10 cellular contexts compared by ENCODE assay signal in the genomic region with DNA sequence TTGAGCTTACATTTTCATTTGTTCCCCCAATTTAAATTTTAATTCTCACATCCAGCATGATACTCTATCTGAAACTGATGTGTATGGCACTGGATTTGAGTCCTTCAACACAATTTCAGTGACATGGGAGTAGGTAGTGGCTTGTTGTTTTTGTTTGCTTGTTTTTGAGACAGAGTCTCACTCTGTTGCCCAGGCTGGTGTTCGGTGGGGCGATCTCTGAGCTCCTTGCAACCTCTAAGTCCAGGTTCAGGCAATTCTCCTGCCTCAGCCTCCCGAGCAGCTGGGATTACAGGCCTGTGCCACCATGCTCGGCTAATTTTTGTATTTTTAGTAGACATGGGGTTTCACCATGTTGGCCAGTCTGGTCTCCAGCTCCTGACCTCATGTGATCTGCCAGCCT. TPM values are rescaled to one million over a fixed set of nuclear protein-coding genes. Genes with fewer than 3 reads are reported as not detected.
DNase-seq lines count a peak whose midpoint lies in the region; ATAC-seq, FAIRE-seq and TF ChIP-seq lines count a peak whose summit lies in the region.
"Not testable (repeated sequence)": the region's sequence is repeated elsewhere in the genome, so short reads cannot be mapped to it uniquely, and the experiment has no call there.
"Had no signal": no experiment of that assay in that cellular context is flagged by ENCODE, and none has a peak within 500 bp of the region (broad histone marks: within the 10 kb centered on the region; RNA-seq: fewer than 3 reads in every experiment).

No MANE protein-coding gene starts in this region.

- BruUV-seq in HepG2 (replicated peaks; lab: Mats Ljungman, UMichigan): not testable (repeated sequence)

- H3K9ac ChIP-seq in SU-DHL-6 (ENCODE audit: low read length) (peak overlapping the region; percentile 82), HepG2 (ENCODE audit: insufficient read depth, low read depth, low read length) (peak overlapping the region; percentile 96), subcutaneous abdominal adipose tissue (ENCODE audit: low read length in 5 of 5) (peak overlapping the region; percentile 25 to 98 (median 93))
- H3K9ac ChIP-seq in endocrine pancreas (ENCODE audit: control insufficient read depth, insufficient read depth, low read length): not testable (repeated sequence)

- H3K27me3 ChIP-seq in BE2C; HL-60 (ENCODE audit: insufficient read depth, poor library complexity, severe bottlenecking); SU-DHL-6 (ENCODE audit: low read length); endocrine pancreas (ENCODE audit: control insufficient read depth, insufficient read depth, low read length); HepG2 (ENCODE audit: control insufficient read depth in 1 of 2, insufficient read depth in 2 of 2, low read length in 2 of 2); neutrophil; subcutaneous abdominal adipose tissue (ENCODE audit: control insufficient read depth in 5 of 5, insufficient read depth in 4 of 5, low read length in 5 of 5): not testable (repeated sequence)

- DNase-seq in BE2C; HL-60 (ENCODE audit: low read depth in 1 of 2, low spot score in 1 of 2); activated naive CD8-positive, alpha-beta T cell treated with anti-CD3 and anti-CD28 coated beads for 36 hours; HepG2 (ENCODE audit: low spot score): not testable (repeated sequence)

- H3K9me3 Mint-ChIP-seq in activated naive CD8-positive, alpha-beta T cell treated with anti-CD3 and anti-CD28 coated beads for 36 hours: not testable (repeated sequence)

- H3K9me2 ChIP-seq in SU-DHL-6 (replicated peaks; ENCODE audit: insufficient read depth, low read length): not testable (repeated sequence)

- peak overlapping the region; percentile 89 for H3K27ac Mint-ChIP-seq in activated naive CD8-positive, alpha-beta T cell treated with anti-CD3 and anti-CD28 coated beads for 36 hours

- H3K79me2 ChIP-seq in SU-DHL-6 (ENCODE audit: insufficient read depth, low read length) (peaks cover 41% of the 10 kb centered on the region), HepG2 (ENCODE audit: insufficient read depth, low read length) (peaks cover 34% of the 10 kb centered on the region)

- TF ChIP-seq POLR2A in HepG2 (IDR thresholded peaks at IDR 0.05; ENCODE audit: insufficient read depth in 1 of 2, low read depth in 2 of 2, low read length in 2 of 2): not testable (repeated sequence)

- 59% methylated on average over 4 of the region's 4 CpGs for WGBS in HepG2 (ENCODE audit: low lambda C conversion rate)

- not testable (repeated sequence) for FAIRE-seq in HepG2 (lab: Jason Lieb, UNC)

- not testable (repeated sequence) for H4K20me1 ChIP-seq in SU-DHL-6 (ENCODE audit: low read depth, low read length); HepG2 (ENCODE audit: insufficient read depth, low read length)

- H3K4me3 Mint-ChIP-seq in activated naive CD8-positive, alpha-beta T cell treated with anti-CD3 and anti-CD28 coated beads for 36 hours: peak overlapping the region; percentile 79

- H3K4me2 ChIP-seq in SU-DHL-6 (ENCODE audit: low read depth, low read length, poor library complexity, severe bottlenecking) (peak overlapping the region; percentile 89), HepG2 (ENCODE audit: low read depth, low read length) (peak overlapping the region; percentile 99)

- not testable (repeated sequence) for H3K27me3 Mint-ChIP-seq in activated naive CD8-positive, alpha-beta T cell treated with anti-CD3 and anti-CD28 coated beads for 36 hours

- peaks cover 21% of the 10 kb centered on the region for H3K36me3 Mint-ChIP-seq in activated naive CD8-positive, alpha-beta T cell treated with anti-CD3 and anti-CD28 coated beads for 36 hours

- not testable (repeated sequence) for H3K9me3 ChIP-seq in BE2C; SU-DHL-6 (ENCODE audit: insufficient read depth, low read length); endocrine pancreas (ENCODE audit: control insufficient read depth, low read length); HepG2 (ENCODE audit: low read length); neutrophil; subcutaneous abdominal adipose tissue (ENCODE audit: control insufficient read depth in 5 of 5, low read length in 5 of 5)

- H2AFZ ChIP-seq in SU-DHL-6 (ENCODE audit: low read depth, low read length, severe bottlenecking): peak overlapping the region; percentile 89
- H2AFZ ChIP-seq in HepG2 (ENCODE audit: low read length): peak overlapping the region; percentile 90

- TF ChIP-seq CTCF in BE2C (IDR thresholded peaks at IDR 0.05; ENCODE audit: low read depth, low read length); HL-60 (IDR thresholded peaks at IDR 0.05; ENCODE audit: insufficient read depth, low read length); SU-DHL-6 (IDR thresholded peaks at IDR 0.05; ENCODE audit: insufficient read depth, low read length, poor library complexity, severe bottlenecking); HepG2 (CRISPR knock-in tag; IDR thresholded peaks at IDR 0.05); neutrophil (IDR thresholded peaks at IDR 0.05): not testable (repeated sequence)

- in situ Hi-C loops in HepG2 (cut with HindIII; ENCODE audit: extremely low pct_ligation_motif_present, low pct_unique_long_range_greater_than_20kb): not testable (repeated sequence)

- H3K36me3 ChIP-seq in BE2C (peaks cover 13% of the 10 kb centered on the region), subcutaneous abdominal adipose tissue (ENCODE audit: control insufficient read depth in 5 of 5, insufficient read depth in 5 of 5, low read length in 5 of 5) (peaks cover 0 to 13% (median 2%) of the 10 kb centered on the region in 5 donors)
- not testable (repeated sequence) for H3K36me3 ChIP-seq in SU-DHL-6 (ENCODE audit: low read length); endocrine pancreas (ENCODE audit: control insufficient read depth, insufficient read depth, low read length); HepG2 (replicated peaks in 1 of 2; ENCODE audit: control insufficient read depth in 1 of 2, insufficient read depth in 2 of 2, low read length in 2 of 2); neutrophil

- TF ChIP-seq EP300 in HepG2 (IDR thresholded peaks at IDR 0.05; ENCODE audit: low read depth in 2 of 2, low read length in 2 of 2); HepG2 (CRISPR knock-in tag; IDR thresholded peaks at IDR 0.05; ENCODE audit: borderline replicate concordance): not testable (repeated sequence)

- H3K27ac ChIP-seq in HL-60 (replicated peaks) (peak overlapping the region; percentile 93), SU-DHL-6 (ENCODE audit: low read depth, low read length) (peak overlapping the region; percentile 76), HepG2 (ENCODE audit: extremely low read length, insufficient read depth, low read length) (peak overlapping the region; percentile 91), neutrophil (peak overlapping the region; percentile 89), subcutaneous abdominal adipose tissue (ENCODE audit: low read depth, low read length) (peak overlapping the region; percentile 98)

- TF ChIP-seq RAD21 in HepG2 (CRISPR knock-in tag; IDR thresholded peaks at IDR 0.05): not testable (repeated sequence)

- intact Hi-C loops in HepG2 (cut with micrococcal nuclease; ENCODE audit: unreplicated experiment): loop anchor here (2.0 kb wide), 1 partner anchor 48 kb away; no protein-coding TSS in a partner anchor

- POLR2A ChIA-PET in HepG2 (lab: Yijun Ruan, JAX): interaction anchor here (1.1 to 6.5 kb wide), 7 partner anchors 9 to 83 kb away, joined by 3 to 97 read pairs (median 6); a partner anchor contains a TSS

- H3K4me3 ChIP-seq in BE2C (ENCODE audit: low read depth, low read length) (peak overlapping the region; percentile 89), endocrine pancreas (ENCODE audit: control insufficient read depth, insufficient read depth, low read length) (peak overlapping the region; percentile 80), HepG2 (replicated peaks in 1 of 3; ENCODE audit: insufficient read depth in 1 of 3, low read depth in 2 of 3, low read length in 3 of 3) (peak overlapping the region; percentile 87 to 92 (median 88); a peak in 4 of 6 replicates), subcutaneous abdominal adipose tissue (ENCODE audit: low read depth in 1 of 5, low read length in 5 of 5) (peak overlapping the region in 3 of 5 donors; percentile 60 to 89 (median 84))
- not testable (repeated sequence) for H3K4me3 ChIP-seq in HL-60 (replicated peaks; ENCODE audit: insufficient read depth, low read length); SU-DHL-6 (ENCODE audit: insufficient read depth, low read length, poor library complexity, severe bottlenecking); neutrophil (ENCODE audit: low read depth in 1 of 2, low read length in 1 of 2)

- not testable (repeated sequence) for H3K4me1 ChIP-seq in BE2C; endocrine pancreas (ENCODE audit: control insufficient read depth, insufficient read depth, low read length)
- H3K4me1 ChIP-seq in HepG2 (ENCODE audit: insufficient read depth, low read length) (peaks cover 40% of the 10 kb centered on the region), neutrophil (ENCODE audit: control insufficient read depth in 1 of 2, insufficient read depth in 1 of 2, low read depth in 1 of 2, low read length in 1 of 2) (peaks cover 22% of the 10 kb centered on the region in 2 experiments), subcutaneous abdominal adipose tissue (ENCODE audit: control insufficient read depth in 5 of 5, insufficient read depth in 5 of 5, low read length in 5 of 5) (peaks cover 6 to 33% (median 31%) of the 10 kb centered on the region in 5 donors)

- H3K4me1 Mint-ChIP-seq in activated naive CD8-positive, alpha-beta T cell treated with anti-CD3 and anti-CD28 coated beads for 36 hours: peaks cover 22% of the 10 kb centered on the region

- ATAC-seq in HepG2: not testable (repeated sequence)

- CTCF ChIA-PET in HepG2 (lab: Yijun Ruan, JAX; ENCODE audit: low intra/inter-chr PET ratio, low total read pairs): not testable (repeated sequence)

- H3F3A ChIP-seq in SU-DHL-6 (ENCODE audit: insufficient read depth): not testable (repeated sequence)

RNA-seq across cellular contexts. Expression of a gene that starts 1.3 kb away (rescaled TPM):
- 32.3 TPM for polyA plus RNA-seq in BE2C (2012; ENCODE audit: insufficient read depth, insufficient read length, low read depth)
- 10 to 100 TPM; 39.5 to 40.2 TPM for total RNA-seq in activated naive CD8-positive, alpha-beta T cell treated with anti-CD3 and anti-CD28 coated beads for 36 hours
- total RNA-seq in HepG2 (2016; rRNA removed; fragmentation: Illumina TruSeq; extraction: Trizol): 46.4 and 52.4 TPM in 2 replicates
- total RNA-seq in HepG2 (2016; cell fraction: cytosol; rRNA removed; fragmentation: Illumina TruSeq; extraction: Trizol; ENCODE audit: low read depth): 14.8 and 17.0 TPM in 2 replicates
- total RNA-seq in HepG2 (2016; cell fraction: insoluble cytoplasmic fraction; rRNA removed; fragmentation: Illumina TruSeq; extraction: Trizol): 43.9 and 45.1 TPM in 2 replicates
- 53.6 and 57.7 TPM in 2 replicates for total RNA-seq in HepG2 (2016; cell fraction: membrane; rRNA removed; fragmentation: Illumina TruSeq; extraction: Trizol)
- 27.7 and 32.1 TPM in 2 replicates for total RNA-seq in HepG2 (2016; cell fraction: nucleus; rRNA removed; fragmentation: Illumina TruSeq; extraction: Trizol)
- 30.2 and 35.0 TPM in 2 replicates for polyA plus RNA-seq in HepG2 (2011; rRNA removed)
- 20.9 and 27.5 TPM in 2 replicates for polyA plus RNA-seq in HepG2 (2011; cell fraction: cytosol; rRNA removed)
- 14.0 and 17.7 TPM in 2 replicates for polyA plus RNA-seq in HepG2 (2011; cell fraction: nucleus; rRNA removed)
- 25.7 and 26.1 TPM in 2 replicates for polyA plus RNA-seq in HepG2 (2012)
- 12.7 TPM in 2 replicates for polyA plus RNA-seq in HepG2 (2016; cell fraction: cytosol; fragmentation: Illumina TruSeq; extraction: Trizol; ENCODE audit: low read depth)
- polyA plus RNA-seq in HepG2 (2016; cell fraction: insoluble cytoplasmic fraction; fragmentation: Illumina TruSeq; extraction: Trizol; ENCODE audit: low read depth): 37.2 and 46.0 TPM in 2 replicates
- polyA plus RNA-seq in HepG2 (2016; cell fraction: membrane; fragmentation: Illumina TruSeq; extraction: Trizol; ENCODE audit: low read depth): 34.9 and 37.7 TPM in 2 replicates
- 52.0 and 58.7 TPM in 2 replicates for polyA plus RNA-seq in HepG2 (2016; cell fraction: nucleus; fragmentation: Illumina TruSeq; extraction: Trizol; ENCODE audit: insufficient read depth, low read depth)
- 22.7 and 24.6 TPM in 2 replicates for polyA minus RNA-seq in HepG2 (2011; rRNA and poly(A)+ RNA removed; ENCODE audit: low replicate concordance)
- polyA minus RNA-seq in HepG2 (2011; cell fraction: cytosol; rRNA and poly(A)+ RNA removed): 31.7 and 31.9 TPM in 2 replicates
- polyA minus RNA-seq in HepG2 (2011; cell fraction: nucleus; rRNA and poly(A)+ RNA removed): 21.2 and 23.9 TPM in 2 replicates

RNA-seq across cellular contexts. Expression of a gene that starts 10.3 kb away (rescaled TPM):
- polyA plus RNA-seq in BE2C (2012; ENCODE audit: insufficient read depth, insufficient read length, low read depth): 137 TPM
- total RNA-seq in activated naive CD8-positive, alpha-beta T cell treated with anti-CD3 and anti-CD28 coated beads for 36 hours: 100 to 1,000 TPM; 108 to 116 TPM
- total RNA-seq in HepG2 (2016; rRNA removed; fragmentation: Illumina TruSeq; extraction: Trizol): 60.2 and 108 TPM in 2 replicates
- 18.8 and 26.1 TPM in 2 replicates for total RNA-seq in HepG2 (2016; cell fraction: cytosol; rRNA removed; fragmentation: Illumina TruSeq; extraction: Trizol; ENCODE audit: low read depth)
- total RNA-seq in HepG2 (2016; cell fraction: insoluble cytoplasmic fraction; rRNA removed; fragmentation: Illumina TruSeq; extraction: Trizol): 62.5 and 109 TPM in 2 replicates
- 14.5 and 18.9 TPM in 2 replicates for total RNA-seq in HepG2 (2016; cell fraction: membrane; rRNA removed; fragmentation: Illumina TruSeq; extraction: Trizol)
- total RNA-seq in HepG2 (2016; cell fraction: nucleus; rRNA removed; fragmentation: Illumina TruSeq; extraction: Trizol): 195 TPM in 2 replicates
- 95.9 and 120 TPM in 2 replicates for polyA plus RNA-seq in HepG2 (2011; rRNA removed)
- 30.0 and 34.7 TPM in 2 replicates for polyA plus RNA-seq in HepG2 (2011; cell fraction: cytosol; rRNA removed)
- 415 and 478 TPM in 2 replicates for polyA plus RNA-seq in HepG2 (2011; cell fraction: nucleus; rRNA removed)
- polyA plus RNA-seq in HepG2 (2012): 194 and 235 TPM in 2 replicates
- 7.1 and 8.6 TPM in 2 replicates for polyA plus RNA-seq in HepG2 (2016; cell fraction: cytosol; fragmentation: Illumina TruSeq; extraction: Trizol; ENCODE audit: low read depth)
- polyA plus RNA-seq in HepG2 (2016; cell fraction: insoluble cytoplasmic fraction; fragmentation: Illumina TruSeq; extraction: Trizol; ENCODE audit: low read depth): 136 and 147 TPM in 2 replicates
- polyA plus RNA-seq in HepG2 (2016; cell fraction: membrane; fragmentation: Illumina TruSeq; extraction: Trizol; ENCODE audit: low read depth): 13.0 and 18.1 TPM in 2 replicates
- 530 TPM in 2 replicates for polyA plus RNA-seq in HepG2 (2016; cell fraction: nucleus; fragmentation: Illumina TruSeq; extraction: Trizol; ENCODE audit: insufficient read depth, low read depth)
- 33.0 and 52.4 TPM in 2 replicates for polyA minus RNA-seq in HepG2 (2011; rRNA and poly(A)+ RNA removed; ENCODE audit: low replicate concordance)
- polyA minus RNA-seq in HepG2 (2011; cell fraction: cytosol; rRNA and poly(A)+ RNA removed): 14.1 and 14.4 TPM in 2 replicates
- 321 and 363 TPM in 2 replicates for polyA minus RNA-seq in HepG2 (2011; cell fraction: nucleus; rRNA and poly(A)+ RNA removed)

RNA-seq across cellular contexts. Expression of a gene that starts 58.3 kb away (rescaled TPM):
- polyA plus RNA-seq in BE2C (2012; ENCODE audit: insufficient read depth, insufficient read length, low read depth): not detected
- not detected for total RNA-seq in activated naive CD8-positive, alpha-beta T cell treated with anti-CD3 and anti-CD28 coated beads for 36 hours
- 0.11 TPM in 1 of 2 replicates, not detected in the other for total RNA-seq in HepG2 (2016; rRNA removed; fragmentation: Illumina TruSeq; extraction: Trizol)
- total RNA-seq in HepG2 (2016; cell fraction: cytosol; rRNA removed; fragmentation: Illumina TruSeq; extraction: Trizol; ENCODE audit: low read depth): 0.35 TPM in 1 of 2 replicates, not detected in the other
- total RNA-seq in HepG2 (2016; cell fraction: insoluble cytoplasmic fraction; rRNA removed; fragmentation: Illumina TruSeq; extraction: Trizol): not detected in 2 replicates
- total RNA-seq in HepG2 (2016; cell fraction: membrane; rRNA removed; fragmentation: Illumina TruSeq; extraction: Trizol): 0.52 TPM in 1 of 2 replicates, not detected in the other
- total RNA-seq in HepG2 (2016; cell fraction: nucleus; rRNA removed; fragmentation: Illumina TruSeq; extraction: Trizol): not detected in 2 replicates
- 0.03 and 0.09 TPM in 2 replicates for polyA plus RNA-seq in HepG2 (2011; rRNA removed)
- 0.05 TPM in 1 of 2 replicates, not detected in the other for polyA plus RNA-seq in HepG2 (2011; cell fraction: cytosol; rRNA removed)
- 0.03 TPM in 1 of 2 replicates, not detected in the other for polyA plus RNA-seq in HepG2 (2011; cell fraction: nucleus; rRNA removed)
- polyA plus RNA-seq in HepG2 (2012): 0.27 and 0.63 TPM in 2 replicates
- polyA plus RNA-seq in HepG2 (2016; cell fraction: cytosol; fragmentation: Illumina TruSeq; extraction: Trizol; ENCODE audit: low read depth): not detected in 2 replicates
- polyA plus RNA-seq in HepG2 (2016; cell fraction: insoluble cytoplasmic fraction; fragmentation: Illumina TruSeq; extraction: Trizol; ENCODE audit: low read depth): not detected in 2 replicates
- 0.27 TPM in 1 of 2 replicates, not detected in the other for polyA plus RNA-seq in HepG2 (2016; cell fraction: membrane; fragmentation: Illumina TruSeq; extraction: Trizol; ENCODE audit: low read depth)
- polyA plus RNA-seq in HepG2 (2016; cell fraction: nucleus; fragmentation: Illumina TruSeq; extraction: Trizol; ENCODE audit: insufficient read depth, low read depth): not detected in 2 replicates
- not detected in 2 replicates for polyA minus RNA-seq in HepG2 (2011; rRNA and poly(A)+ RNA removed; ENCODE audit: low replicate concordance)
- not detected in 2 replicates for polyA minus RNA-seq in HepG2 (2011; cell fraction: cytosol; rRNA and poly(A)+ RNA removed)
- 0.26 TPM in 1 of 2 replicates, not detected in the other for polyA minus RNA-seq in HepG2 (2011; cell fraction: nucleus; rRNA and poly(A)+ RNA removed)
- total RNA-seq: H4; T-helper 1 cell treated with Interleukin-12 subunit alpha and Interleukin-12 subunit beta and Interleukin-4 antibody, amounts not matched to agents 30 ng/mL and 1 ng/mL, for 36 hours had no signal
